Comparison of ENCODE assay signal across 8 cellular contexts in genomic region chr10:50260791-50261281, GRCh38. TPM values are rescaled to one million over a fixed set of nuclear protein-coding genes. Genes with fewer than 3 reads are reported as not detected.
DNase-seq lines count a peak whose midpoint lies in the region; ATAC-seq and TF ChIP-seq lines count a peak whose summit lies in the region.

No MANE protein-coding gene starts in this region.

- H3K4me1 Mint-ChIP-seq in activated T-helper 1 cell treated with anti-CD3 and anti-CD28 coated beads, Interleukin-12 subunit alpha, Interleukin-12 subunit beta, Interleukin-2, Interleukin-4 antibody, amounts not matched to agents 30 ng/mL and 10 ng/mL and 1 ng/mL, durations not matched to agents 14 hours and 24 hours and 36 hours (ENCODE audit: low read depth) = peaks cover 20% of the 10 kb centered on the region
- no peaks in the 10 kb centered on the region for H3K4me1 Mint-ChIP-seq in nephron progenitor cell

- peak; percentile 11 for DNase-seq in GM03348 (ENCODE audit: low spot score)
- no peak for DNase-seq in activated T-helper 1 cell treated with anti-CD3 and anti-CD28 coated beads, Interleukin-12 subunit alpha, Interleukin-12 subunit beta, Interleukin-2, Interleukin-4 antibody, amounts not matched to agents 30 ng/mL and 10 ng/mL and 1 ng/mL, durations not matched to agents 14 hours and 24 hours and 36 hours (ENCODE audit: low spot score)
- no peak for DNase-seq in NCI-H446 (lab: John Stamatoyannopoulos, UW)
- no peak for DNase-seq in esophagus muscularis mucosa (ENCODE audit: extremely low spot score)
- DNase-seq in adrenal gland = no peak
- DNase-seq in nephron progenitor cell = no peak

- H3K27me3 ChIP-seq in esophagus muscularis mucosa = no peaks in the 10 kb centered on the region
- no peaks in the 10 kb centered on the region for H3K27me3 ChIP-seq in adrenal gland

- no peak overlapping the region for H3K4me3 Mint-ChIP-seq in activated T-helper 1 cell treated with anti-CD3 and anti-CD28 coated beads, Interleukin-12 subunit alpha, Interleukin-12 subunit beta, Interleukin-2, Interleukin-4 antibody, amounts not matched to agents 30 ng/mL and 10 ng/mL and 1 ng/mL, durations not matched to agents 14 hours and 24 hours and 36 hours
- no peak overlapping the region for H3K4me3 Mint-ChIP-seq in nephron progenitor cell

- no peak for TF ChIP-seq POLR2A in esophagus muscularis mucosa (IDR thresholded peaks at IDR 0.05; ENCODE audit: low read depth)
- TF ChIP-seq POLR2A in adrenal gland (IDR thresholded peaks at IDR 0.05) = no peak

- H3K9me3 ChIP-seq in esophagus muscularis mucosa (no peaks in the 10 kb centered on the region), adrenal gland (replicated peaks in 1 of 3) (no peaks in the 10 kb centered on the region)

- ATAC-seq in GM19395 (IDR thresholded peaks at IDR 0.05; ENCODE audit: unreplicated experiment) = peak; percentile 99
- ATAC-seq in HG03175 (IDR thresholded peaks at IDR 0.05; ENCODE audit: unreplicated experiment) = peak; percentile 100

- H3K27me3 Mint-ChIP-seq in activated T-helper 1 cell treated with anti-CD3 and anti-CD28 coated beads, Interleukin-12 subunit alpha, Interleukin-12 subunit beta, Interleukin-2, Interleukin-4 antibody, amounts not matched to agents 30 ng/mL and 10 ng/mL and 1 ng/mL, durations not matched to agents 14 hours and 24 hours and 36 hours (ENCODE audit: insufficient read depth) = peaks cover 27% of the 10 kb centered on the region
- peaks cover 8% of the 10 kb centered on the region for H3K27me3 Mint-ChIP-seq in nephron progenitor cell (ENCODE audit: low read depth, poor library complexity)

- TF ChIP-seq EP300 in esophagus muscularis mucosa (IDR thresholded peaks at IDR 0.05) = no peak

- 35% methylated on average over 2 of the region's 2 CpGs for WGBS in esophagus muscularis mucosa
- 28 to 42% (median 39%) methylated on average over 2 of the region's 2 CpGs for WGBS in adrenal gland, 4 donors

- intact Hi-C loops in activated T-helper 1 cell treated with anti-CD3 and anti-CD28 coated beads, Interleukin-12 subunit alpha, Interleukin-12 subunit beta, Interleukin-2, Interleukin-4 antibody, amounts not matched to agents 30 ng/mL and 10 ng/mL and 1 ng/mL, durations not matched to agents 14 hours and 24 hours and 36 hours (cut with micrococcal nuclease) = loop anchor here (1.0 to 5.0 kb wide), 6 partner anchors 36 to 376 kb away; no protein-coding TSS in a partner anchor
- intact Hi-C loops in esophagus muscularis mucosa (cut with DNase I) (no loop called here), adrenal gland (cut with DNase I) (no loop called here)

- no peak overlapping the region for H3K27ac ChIP-seq in esophagus muscularis mucosa (replicated peaks in 1 of 4)
- no peak overlapping the region for H3K27ac ChIP-seq in adrenal gland

- H3K27ac Mint-ChIP-seq in activated T-helper 1 cell treated with anti-CD3 and anti-CD28 coated beads, Interleukin-12 subunit alpha, Interleukin-12 subunit beta, Interleukin-2, Interleukin-4 antibody, amounts not matched to agents 30 ng/mL and 10 ng/mL and 1 ng/mL, durations not matched to agents 14 hours and 24 hours and 36 hours = peak overlapping the region; percentile 23
- H3K27ac Mint-ChIP-seq in nephron progenitor cell = no peak overlapping the region

- H3K9me3 Mint-ChIP-seq in activated T-helper 1 cell treated with anti-CD3 and anti-CD28 coated beads, Interleukin-12 subunit alpha, Interleukin-12 subunit beta, Interleukin-2, Interleukin-4 antibody, amounts not matched to agents 30 ng/mL and 10 ng/mL and 1 ng/mL, durations not matched to agents 14 hours and 24 hours and 36 hours = no peaks in the 10 kb centered on the region
- H3K9me3 Mint-ChIP-seq in nephron progenitor cell = peaks cover 22% of the 10 kb centered on the region

- no peak for TF ChIP-seq CTCF in esophagus muscularis mucosa (IDR thresholded peaks at IDR 0.05)
- TF ChIP-seq CTCF in adrenal gland (IDR thresholded peaks at IDR 0.05) = no peak
- no peak for TF ChIP-seq CTCF in nephron progenitor cell (IDR thresholded peaks at IDR 0.05)

- peaks cover 2% of the 10 kb centered on the region for H3K36me3 Mint-ChIP-seq in activated T-helper 1 cell treated with anti-CD3 and anti-CD28 coated beads, Interleukin-12 subunit alpha, Interleukin-12 subunit beta, Interleukin-2, Interleukin-4 antibody, amounts not matched to agents 30 ng/mL and 10 ng/mL and 1 ng/mL, durations not matched to agents 14 hours and 24 hours and 36 hours (ENCODE audit: low read depth)
- no peaks in the 10 kb centered on the region for H3K36me3 Mint-ChIP-seq in nephron progenitor cell (ENCODE audit: low read depth)

- H3K4me1 ChIP-seq in esophagus muscularis mucosa (no peaks in the 10 kb centered on the region), adrenal gland (replicated peaks in 1 of 2) (no peaks in the 10 kb centered on the region)

- H3K36me3 ChIP-seq in esophagus muscularis mucosa = no peaks in the 10 kb centered on the region
- H3K36me3 ChIP-seq in adrenal gland (replicated peaks in 1 of 2) = no peaks in the 10 kb centered on the region

- H3K4me3 ChIP-seq in esophagus muscularis mucosa (no peak overlapping the region), adrenal gland (no peak overlapping the region)

RNA-seq across cellular contexts. Expression of gene ASAH2, which starts 9.5 kb away (rescaled TPM):
- 2.2 and 5.4 TPM in 2 replicates for total RNA-seq in activated T-helper 1 cell treated with anti-CD3 and anti-CD28 coated beads, Interleukin-12 subunit alpha, Interleukin-12 subunit beta, Interleukin-2, Interleukin-4 antibody, amounts not matched to agents 30 ng/mL and 10 ng/mL and 1 ng/mL, durations not matched to agents 14 hours and 24 hours and 36 hours
- total RNA-seq in esophagus muscularis mucosa = 1 to 10 TPM in 1 of 4 donors, under 1 TPM in 3; 0.17 to 1.1 (median 0.52) TPM
- total RNA-seq in adrenal gland = 1 to 10 TPM in 4 of 8 donors, under 1 TPM in 4; 0.30 to 7.1 (median 2.5) TPM
- 1 to 10 TPM in 1 of 3 donors, under 1 TPM in 2; 0.13 to 8.7 (median 0.32) TPM for polyA plus RNA-seq in adrenal gland
